Comparison of ENCODE assay signal across 8 cellular contexts in the genomic region with DNA sequence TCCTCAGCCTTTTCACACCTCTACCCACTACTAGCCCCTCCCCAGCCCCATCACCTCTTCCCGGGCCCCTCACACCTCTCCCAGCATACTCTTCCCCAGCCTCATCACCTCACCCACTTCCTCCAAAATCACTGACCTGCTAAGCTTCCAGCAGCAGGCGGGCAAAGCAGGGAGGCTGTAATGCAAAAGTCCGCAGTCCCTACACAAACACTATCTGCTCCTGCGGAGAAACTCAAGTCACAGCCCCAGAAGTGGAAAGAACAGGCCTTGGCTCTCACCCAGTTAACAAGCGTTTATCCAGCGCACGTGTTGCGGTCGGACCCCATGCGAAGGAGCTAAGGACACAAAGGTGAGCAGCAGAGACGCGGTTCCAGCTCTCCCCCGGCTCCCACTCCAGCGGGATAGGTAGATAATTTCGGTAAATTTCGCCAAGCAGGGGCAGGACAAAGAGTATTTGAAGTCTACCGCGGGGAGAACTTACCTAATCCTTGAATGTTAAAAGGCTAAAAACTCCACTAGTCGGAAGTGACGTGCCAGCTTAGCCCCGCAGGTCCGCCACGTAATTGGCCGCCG. TPM values are rescaled to one million over a fixed set of nuclear protein-coding genes. Genes with fewer than 3 reads are reported as not detected.
DNase-seq lines count a peak whose midpoint lies in the region; ATAC-seq, FAIRE-seq and TF ChIP-seq lines count a peak whose summit lies in the region.

No MANE protein-coding gene starts in this region.

- no peak for TF ChIP-seq POLR2A in GM12891 (IDR thresholded peaks at IDR 0.05; ENCODE audit: low read depth, low read length)

- DNase-seq in GM12891 (ENCODE audit: insufficient read length, low spot score) (no peak), NCI-H146 treated with DMSO at 0.1 percent for 48 hours (lab: John Stamatoyannopoulos, UW; ENCODE audit: unreplicated experiment) (peak; percentile 83), UCSD-AML1 (lab: John Stamatoyannopoulos, UW; ENCODE audit: unreplicated experiment) (peak; percentile 57), dorsolateral prefrontal cortex (peak in 1 of 10 donors; percentile 15), NCI-H1048 (lab: John Stamatoyannopoulos, UW) (no peak)
- DNase-seq in stimulated activated CD8-positive, alpha-beta memory T cell treated with anti-CD3 and anti-CD28 coated beads, Interleukin-4, amount 100 ng/mL, for 48 hours: peak; percentile 87

- H3K27me3 ChIP-seq in dorsolateral prefrontal cortex: no peaks in the 10 kb centered on the region
- H3K27me3 ChIP-seq in mononuclear cell (ENCODE audit: insufficient read depth, low read length): no peaks in the 10 kb centered on the region

- peaks cover 48% of the 10 kb centered on the region for H3K4me1 ChIP-seq in mononuclear cell (ENCODE audit: insufficient read depth, low read length)

- H3K4me3 ChIP-seq in dorsolateral prefrontal cortex (peak overlapping the region; percentile 57 to 97 (median 91)), mononuclear cell (ENCODE audit: low read length) (peak overlapping the region; percentile 89)

- no peaks in the 10 kb centered on the region for H3K9me3 ChIP-seq in mononuclear cell (ENCODE audit: low read depth, low read length)

- no peak for FAIRE-seq in GM12891 (lab: Jason Lieb, UNC)

- ATAC-seq in HG02763 (IDR thresholded peaks at IDR 0.05; ENCODE audit: unreplicated experiment): peak; percentile 34

- intact Hi-C loops in dorsolateral prefrontal cortex (cut with DNase I): loop anchor here (2.0 kb wide), 3 partner anchors 19 to 119 kb away; a partner anchor contains a TSS

- H3K27ac ChIP-seq in dorsolateral prefrontal cortex: peak overlapping the region; percentile 80 to 99 (median 96)

- TF ChIP-seq CTCF in dorsolateral prefrontal cortex (IDR thresholded peaks at IDR 0.05 in 54 of 56, conservative IDR thresholded peaks at IDR 0.05 in 2 of 56; ENCODE audit: low read depth in 1 of 56, partially characterized antibody in 56 of 56): no peak

TF ChIP-seq in GM12891, 5 proteins besides CTCF, POLR2A, EP300 and RAD21:
- TF ChIP-seq TAF1 (IDR thresholded peaks at IDR 0.05; ENCODE audit: low read depth, low read length) (0 out of 2 replicates have a peak, but pooled peaks have one; percentile 11), SPI1 (IDR thresholded peaks at IDR 0.05; ENCODE audit: low read depth, low read length) (no peak), POLR2AphosphoS5 (IDR thresholded peaks at IDR 0.05; ENCODE audit: low read depth, low read length) (no peak), PAX5 (IDR thresholded peaks at IDR 0.05; ENCODE audit: insufficient read depth, low read length, severe bottlenecking) (no peak), POU2F2 (IDR thresholded peaks at IDR 0.05; ENCODE audit: low read depth, low read length) (no peak)
TF ChIP-seq in GM12891: peak in this region for 1.

RNA-seq across cellular contexts. Expression of a gene that starts 0.8 kb away (rescaled TPM):
- 6.5 TPM for polyA plus RNA-seq in GM12891 (2012; ENCODE audit: low read depth, missing spikeins)
- total RNA-seq in dorsolateral prefrontal cortex: 10 to 100 TPM in 89 of 120 experiments, 1 to 10 TPM in 31; 6.8 to 16.8 (median 11.0) TPM
- total RNA-seq in mononuclear cell: 21.5 TPM

RNA-seq across cellular contexts. Expression of a gene that starts 19.0 kb away (rescaled TPM):
- polyA plus RNA-seq in GM12891 (2012; ENCODE audit: low read depth, missing spikeins): 46.8 TPM
- 10 to 100 TPM; 25.5 to 57.1 (median 41.0) TPM for total RNA-seq in dorsolateral prefrontal cortex
- 16.0 TPM for total RNA-seq in mononuclear cell

Comparison
In these comparisons a context has a peak if more than half of its experiments do, and no peak if none do; other contexts are left out.
1. DNase-seq: peak in NCI-H146 treated with DMSO at 0.1 percent for 48 hours (single experiment), UCSD-AML1 (single experiment) and stimulated activated CD8-positive, alpha-beta memory T cell treated with anti-CD3 and anti-CD28 coated beads, Interleukin-4, amount 100 ng/mL, for 48 hours (single experiment); none in GM12891 (single experiment) and NCI-H1048 (single experiment).